Comparison of ENCODE assay signal across 6 cellular contexts in the genomic region with DNA sequence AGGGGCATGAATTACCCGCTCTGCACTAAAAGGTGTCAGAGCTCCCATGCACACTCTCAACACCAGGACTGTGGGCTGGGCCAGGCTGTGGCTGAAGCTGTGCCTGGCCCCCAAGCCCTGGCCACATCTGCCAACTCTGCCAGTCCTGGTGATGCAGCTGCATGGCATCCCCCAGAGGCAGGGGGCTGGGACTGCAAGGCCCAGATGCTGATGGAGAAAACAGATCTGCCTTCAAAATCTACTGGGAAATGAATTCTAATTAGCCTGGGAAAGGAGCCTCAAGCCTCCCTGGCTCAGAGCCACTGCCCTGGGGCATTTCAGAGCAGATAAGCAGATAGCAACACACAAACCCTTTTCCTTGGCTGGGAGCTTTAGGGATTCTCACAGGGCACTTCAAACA. TPM values are rescaled to one million over a fixed set of nuclear protein-coding genes. Genes with fewer than 3 reads are reported as not detected.
DNase-seq lines count a peak whose midpoint lies in the region; ATAC-seq, FAIRE-seq and TF ChIP-seq lines count a peak whose summit lies in the region.

No MANE protein-coding gene starts in this region.

- no peak overlapping the region for H3K4me3 Mint-ChIP-seq in effector memory CD8-positive, alpha-beta T cell
- no peak overlapping the region for H3K4me3 Mint-ChIP-seq in activated CD8-positive, alpha-beta memory T cell treated with anti-CD3 and anti-CD28 coated beads, Interleukin-2, amount 10 ng/mL, durations not matched to agents 7 days and 5 days

- peaks cover 6 to 8% of the 10 kb centered on the region in 2 donors for H3K4me1 Mint-ChIP-seq in effector memory CD8-positive, alpha-beta T cell (ENCODE audit: low read depth in 2 of 2)
- peaks cover 10% of the 10 kb centered on the region for H3K4me1 Mint-ChIP-seq in activated CD8-positive, alpha-beta memory T cell treated with anti-CD3 and anti-CD28 coated beads, Interleukin-2, amount 10 ng/mL, durations not matched to agents 7 days and 5 days

- H3K4me1 ChIP-seq in BLaER1 (peaks cover 89% of the 10 kb centered on the region), Loucy (ENCODE audit: insufficient read depth, low read length, poor library complexity, severe bottlenecking) (no peaks in the 10 kb centered on the region)

- no peaks in the 10 kb centered on the region for H3K79me2 ChIP-seq in Loucy (ENCODE audit: insufficient read depth, low read length)

- H3F3A ChIP-seq in Loucy (ENCODE audit: low read depth): no peaks in the 10 kb centered on the region

- TF ChIP-seq CTCF in Loucy (conservative IDR thresholded peaks at IDR 0.05; ENCODE audit: low read length) (peak; percentile 51; the same call in 1 of the 2 replicates), bronchial epithelial cell (IDR thresholded peaks at IDR 0.05; ENCODE audit: insufficient read depth, low read length, severe bottlenecking) (peak; percentile 26)

- H3K27ac ChIP-seq in BLaER1: peak overlapping the region; percentile 84

- H3K9me3 ChIP-seq in BLaER1: no peaks in the 10 kb centered on the region
- no peaks in the 10 kb centered on the region for H3K9me3 ChIP-seq in Loucy (ENCODE audit: insufficient read depth, low read depth, low read length)

- no peak for ATAC-seq in effector memory CD8-positive, alpha-beta T cell (replicated peaks)
- no peak for ATAC-seq in activated CD8-positive, alpha-beta memory T cell treated with anti-CD3 and anti-CD28 coated beads, Interleukin-2, amount 10 ng/mL, durations not matched to agents 7 days and 5 days

- H4K20me1 ChIP-seq in BLaER1 (peaks cover 50% of the 10 kb centered on the region), Loucy (ENCODE audit: insufficient read depth, low read length, poor library complexity, severe bottlenecking) (no peaks in the 10 kb centered on the region)

- no peak overlapping the region for H2AFZ ChIP-seq in Loucy (ENCODE audit: low read length)

- DNase-seq in bronchial epithelial cell (ENCODE audit: low read depth) (no peak), NCI-H510A (lab: John Stamatoyannopoulos, UW) (no peak)
- no peak for DNase-seq in effector memory CD8-positive, alpha-beta T cell
- no peak for DNase-seq in activated CD8-positive, alpha-beta memory T cell treated with anti-CD3 and anti-CD28 coated beads, Interleukin-2, amount 10 ng/mL, durations not matched to agents 7 days and 5 days

- H3K36me3 Mint-ChIP-seq in effector memory CD8-positive, alpha-beta T cell (ENCODE audit: insufficient read depth): no peaks in the 10 kb centered on the region
- H3K36me3 Mint-ChIP-seq in activated CD8-positive, alpha-beta memory T cell treated with anti-CD3 and anti-CD28 coated beads, Interleukin-2, amount 10 ng/mL, durations not matched to agents 7 days and 5 days: no peaks in the 10 kb centered on the region

- FAIRE-seq in bronchial epithelial cell (lab: Jason Lieb, UNC): no peak

- no peaks in the 10 kb centered on the region for H3K27me3 ChIP-seq in BLaER1
- H3K27me3 ChIP-seq in Loucy (ENCODE audit: insufficient read depth, low read length, poor library complexity, severe bottlenecking): no peaks in the 10 kb centered on the region
- peaks cover 14% of the 10 kb centered on the region for H3K27me3 ChIP-seq in bronchial epithelial cell (ENCODE audit: control insufficient read depth, insufficient read depth, low read length)

- H3K9ac ChIP-seq in BLaER1: peak overlapping the region; percentile 85
- H3K9ac ChIP-seq in Loucy (ENCODE audit: low read depth, low read length, poor library complexity, severe bottlenecking): no peak overlapping the region

- peaks cover 27 to 44% of the 10 kb centered on the region in 2 donors for H3K27me3 Mint-ChIP-seq in effector memory CD8-positive, alpha-beta T cell
- peaks cover 34% of the 10 kb centered on the region for H3K27me3 Mint-ChIP-seq in activated CD8-positive, alpha-beta memory T cell treated with anti-CD3 and anti-CD28 coated beads, Interleukin-2, amount 10 ng/mL, durations not matched to agents 7 days and 5 days

- H3K4me3 ChIP-seq in BLaER1 (peak overlapping the region; percentile 79), Loucy (ENCODE audit: low read length, poor library complexity, severe bottlenecking) (no peak overlapping the region), bronchial epithelial cell (ENCODE audit: low read depth, low read length) (no peak overlapping the region)

- no peak overlapping the region for H3K27ac Mint-ChIP-seq in effector memory CD8-positive, alpha-beta T cell
- H3K27ac Mint-ChIP-seq in activated CD8-positive, alpha-beta memory T cell treated with anti-CD3 and anti-CD28 coated beads, Interleukin-2, amount 10 ng/mL, durations not matched to agents 7 days and 5 days: no peak overlapping the region

- H3K9me2 ChIP-seq in Loucy (replicated peaks; ENCODE audit: low read depth, low read length): no peaks in the 10 kb centered on the region

- H3K36me3 ChIP-seq in BLaER1: peaks cover 31% of the 10 kb centered on the region
- H3K36me3 ChIP-seq in Loucy (ENCODE audit: insufficient read depth, low read length): no peaks in the 10 kb centered on the region
- no peaks in the 10 kb centered on the region for H3K36me3 ChIP-seq in bronchial epithelial cell (ENCODE audit: control insufficient read depth, insufficient read depth, low read length)

- H3K4me2 ChIP-seq in BLaER1 (peak overlapping the region; percentile 93), Loucy (ENCODE audit: low read depth, low read length, poor library complexity, severe bottlenecking) (no peak overlapping the region)

- CTCF ChIA-PET in activated CD8-positive, alpha-beta memory T cell treated with anti-CD3 and anti-CD28 coated beads, Interleukin-2, amount 10 ng/mL, durations not matched to agents 7 days and 5 days (lab: Charles Lee): no interaction called here

- no peaks in the 10 kb centered on the region for H3K9me3 Mint-ChIP-seq in effector memory CD8-positive, alpha-beta T cell
- no peaks in the 10 kb centered on the region for H3K9me3 Mint-ChIP-seq in activated CD8-positive, alpha-beta memory T cell treated with anti-CD3 and anti-CD28 coated beads, Interleukin-2, amount 10 ng/mL, durations not matched to agents 7 days and 5 days (ENCODE audit: low read depth)

RNA-seq across cellular contexts. Expression of gene CHST6, which starts 3.4 kb away (rescaled TPM):
- total RNA-seq in bronchial epithelial cell: 1.3 and 6.4 TPM in 2 replicates
- total RNA-seq in activated CD8-positive, alpha-beta memory T cell treated with anti-CD3 and anti-CD28 coated beads, Interleukin-2, amount 10 ng/mL, durations not matched to agents 7 days and 5 days: under 1 TPM in 1 of 2 experiments, not detected in 1; 0.05 TPM

RNA-seq across cellular contexts. Expression of gene TMEM170A, which starts 27.4 kb away (rescaled TPM):
- total RNA-seq in bronchial epithelial cell: 28.2 and 33.2 TPM in 2 replicates
- 10 to 100 TPM; 31.1 to 33.7 TPM for total RNA-seq in activated CD8-positive, alpha-beta memory T cell treated with anti-CD3 and anti-CD28 coated beads, Interleukin-2, amount 10 ng/mL, durations not matched to agents 7 days and 5 days

RNA-seq across cellular contexts. Expression of gene CHST5, which starts 44.0 kb away (rescaled TPM):
- total RNA-seq in bronchial epithelial cell: not detected in 2 replicates
- total RNA-seq in activated CD8-positive, alpha-beta memory T cell treated with anti-CD3 and anti-CD28 coated beads, Interleukin-2, amount 10 ng/mL, durations not matched to agents 7 days and 5 days: under 1 TPM in 1 of 2 experiments, not detected in 1; 0.14 TPM

RNA-seq across cellular contexts. Expression of gene CFDP1, which starts 58.6 kb away (rescaled TPM):
- total RNA-seq in bronchial epithelial cell: 46.6 and 58.6 TPM in 2 replicates
- total RNA-seq in activated CD8-positive, alpha-beta memory T cell treated with anti-CD3 and anti-CD28 coated beads, Interleukin-2, amount 10 ng/mL, durations not matched to agents 7 days and 5 days: 10 to 100 TPM; 31.4 to 44.0 TPM
